Comparison of ENCODE assay signal across 13 cellular contexts in the genomic region with DNA sequence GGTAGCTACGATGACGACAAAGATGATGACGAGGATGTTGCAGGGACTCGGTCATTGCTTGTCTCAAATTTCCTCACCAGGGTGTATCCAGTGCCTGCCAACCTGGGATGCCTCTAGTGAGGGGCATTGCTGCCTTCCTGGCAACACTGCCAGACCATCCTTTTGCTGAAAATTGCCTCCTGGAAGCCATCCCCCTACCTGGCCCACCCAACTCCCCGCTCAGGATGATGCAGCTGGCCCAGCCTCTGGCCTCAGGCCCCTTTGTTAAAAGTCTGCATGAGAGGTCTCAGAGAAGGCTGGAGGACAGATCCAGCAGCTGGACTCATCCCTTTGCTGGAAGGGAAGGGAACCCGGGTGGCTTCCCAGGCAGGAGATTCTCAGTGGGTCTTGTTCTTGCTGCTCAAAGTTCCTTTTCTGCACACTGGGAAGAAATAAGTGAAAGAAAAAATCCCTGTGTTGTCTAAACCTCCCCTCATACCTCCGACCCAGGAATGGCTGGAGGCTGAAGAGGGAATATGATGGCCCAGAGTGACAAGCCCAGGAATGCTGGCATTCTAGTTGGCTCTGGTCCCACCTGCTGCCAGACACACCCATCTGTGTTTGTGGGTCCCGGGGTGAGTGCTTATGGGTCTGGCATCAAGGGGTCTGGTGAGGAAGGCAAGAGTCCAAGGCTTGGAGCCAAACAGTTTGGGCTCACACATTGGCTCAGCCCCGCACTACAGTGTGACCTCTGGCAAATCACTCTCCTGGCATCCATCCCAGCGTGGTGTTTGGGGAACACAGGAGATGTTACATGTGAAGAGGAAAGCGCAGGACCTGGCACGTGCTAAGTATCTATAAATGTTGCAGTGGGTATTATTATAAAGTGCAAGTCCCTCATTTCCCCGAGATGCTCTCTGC. TPM values are rescaled to one million over a fixed set of nuclear protein-coding genes. Genes with fewer than 3 reads are reported as not detected.
A peak's percentile ranks its signal among the peaks of the same experiment; 100 is the strongest.
DNase-seq lines count a peak whose midpoint lies in the region.
"Had no signal": no experiment of that assay in that cellular context is flagged by ENCODE, and none has a peak within 500 bp of the region (broad histone marks: within the 10 kb centered on the region; RNA-seq: fewer than 3 reads in every experiment).

No MANE protein-coding gene starts in this region.

- DNase-seq in G401 (ENCODE audit: low spot score) (peak; percentile 82), NCI-H1092 treated with DMSO at 0.1 percent for 48 hours (lab: John Stamatoyannopoulos, UW) (peak; percentile 90), cerebellar cortex (ENCODE audit: low spot score) (peak; percentile 78), myocyte (ENCODE audit: low read depth) (peak; percentile 53), GM23248 (no peak), kidney glomerular epithelial cell (lab: John Stamatoyannopoulos, UW) (no peak)
- DNase-seq in activated CD4-positive, alpha-beta T cell treated with anti-CD3 and anti-CD28 coated beads, Interleukin-2, amount 50 U/mL, for 1 hour: no peak
- DNase-seq: GF-D8, NCI-H510A treated with DMSO at 0.1 percent for 48 hours had no signal

- no peaks in the 10 kb centered on the region for H3K9me3 ChIP-seq in GM23248 (ENCODE audit: low read depth)
- H3K9me3 ChIP-seq: SJCRH30 had no signal

- no peak overlapping the region for H3K27ac ChIP-seq in GM23248
- H3K27ac ChIP-seq: SJCRH30 had no signal

- H3K27me3 ChIP-seq in GM23248 (replicated peaks; ENCODE audit: insufficient read depth): no peaks in the 10 kb centered on the region
- H3K27me3 ChIP-seq: SJCRH30 had no signal

- no peaks in the 10 kb centered on the region for H3K9me2 ChIP-seq in GM23248 (ENCODE audit: insufficient read depth)

- H3K79me2 ChIP-seq in GM23248 (ENCODE audit: insufficient read depth): no peaks in the 10 kb centered on the region

- H3F3A ChIP-seq in GM23248 (ENCODE audit: insufficient read depth): no peaks in the 10 kb centered on the region

- no peaks in the 10 kb centered on the region for H4K20me1 ChIP-seq in GM23248 (ENCODE audit: insufficient read depth)

- no peak overlapping the region for H3K4me2 ChIP-seq in GM23248 (ENCODE audit: unreplicated experiment)

- no peak overlapping the region for H2AFZ ChIP-seq in GM23248

- WGBS in GM23248 (ENCODE audit: low coverage in 1 of 2, low lambda C conversion rate in 2 of 2, missing lambda C conversion rate in 2 of 2), 2 experiments: 67 to 71% methylated on average over 13 of the region's 13 CpGs

- H3K9ac ChIP-seq in GM23248: no peak overlapping the region

- in situ Hi-C loops in G401 (cut with HindIII; ENCODE audit: low sequenced_read_pairs) (no loop called here), GM23248 (cut with MboI) (no loop called here)

- no peaks in the 10 kb centered on the region for H3K36me3 ChIP-seq in GM23248 (ENCODE audit: low read depth)
- H3K36me3 ChIP-seq: SJCRH30 had no signal

- no peaks in the 10 kb centered on the region for H3K4me1 ChIP-seq in GM23248 (ENCODE audit: insufficient read depth)

- no peak overlapping the region for H3K4me3 ChIP-seq in GM23248
- H3K4me3 ChIP-seq: GM12878, SJCRH30 had no signal

RNA-seq across cellular contexts. Expression of a gene that starts 6.7 kb away (rescaled TPM):
- 39.4 and 56.4 TPM in 2 replicates for total RNA-seq in G401 (2014; rRNA removed; shearing (Covaris generic))
- total RNA-seq in myocyte: 392 and 577 TPM in 2 replicates
- polyA plus RNA-seq in myocyte (2012): 369 TPM
- 0.76 TPM in 1 of 2 replicates, not detected in the other for total RNA-seq in GM23248 (2014; rRNA removed; shearing (Covaris generic))
- 0.15 and 0.33 TPM in 2 replicates for polyA plus RNA-seq in GM23248 (2016; fragmentation: Nextera tagmentation; extraction: Ambion mirVana)
- total RNA-seq: Calu3, GM12878 had no signal

RNA-seq across cellular contexts. Expression of a gene that starts 8.8 kb away (rescaled TPM):
- not detected in 2 replicates for total RNA-seq in G401 (2014; rRNA removed; shearing (Covaris generic))
- 0.88 TPM in 1 of 2 replicates, not detected in the other for total RNA-seq in myocyte
- 0.24 TPM for polyA plus RNA-seq in myocyte (2012)
- not detected in 2 replicates for total RNA-seq in GM23248 (2014; rRNA removed; shearing (Covaris generic))
- polyA plus RNA-seq in GM23248 (2016; fragmentation: Nextera tagmentation; extraction: Ambion mirVana): not detected in 2 replicates
- total RNA-seq: B cell, Calu3, GM12878, SJCRH30 had no signal

RNA-seq across cellular contexts. Expression of a gene that starts 23.7 kb away (rescaled TPM):
- total RNA-seq in G401 (2014; rRNA removed; shearing (Covaris generic)): 26.6 and 36.1 TPM in 2 replicates
- total RNA-seq in myocyte: 28.3 and 44.2 TPM in 2 replicates
- 45.5 TPM for polyA plus RNA-seq in myocyte (2012)
- total RNA-seq in GM23248 (2014; rRNA removed; shearing (Covaris generic)): 41.7 and 60.4 TPM in 2 replicates
- 33.7 and 36.1 TPM in 2 replicates for polyA plus RNA-seq in GM23248 (2016; fragmentation: Nextera tagmentation; extraction: Ambion mirVana)
- total RNA-seq: B cell had no signal

Comparison
In these comparisons a context has a peak if more than half of its experiments do, and no peak if none do; other contexts are left out.
1. DNase-seq: peak in G401 (single experiment), NCI-H1092 treated with DMSO at 0.1 percent for 48 hours (single experiment), cerebellar cortex (single experiment) and myocyte (single experiment); none in activated CD4-positive, alpha-beta T cell treated with anti-CD3 and anti-CD28 coated beads, Interleukin-2, amount 50 U/mL, for 1 hour (single experiment), GM23248 (single experiment) and kidney glomerular epithelial cell (single experiment).
2. RNA of a gene that starts 6.7 kb away (total RNA-seq): 392 to 577 TPM in myocyte and 39.4 to 56.4 TPM in G401; 0.76 TPM in GM23248; every median in the first group is over 10 times any median in the second.